12 cellular contexts compared by ENCODE assay signal in the genomic region with DNA sequence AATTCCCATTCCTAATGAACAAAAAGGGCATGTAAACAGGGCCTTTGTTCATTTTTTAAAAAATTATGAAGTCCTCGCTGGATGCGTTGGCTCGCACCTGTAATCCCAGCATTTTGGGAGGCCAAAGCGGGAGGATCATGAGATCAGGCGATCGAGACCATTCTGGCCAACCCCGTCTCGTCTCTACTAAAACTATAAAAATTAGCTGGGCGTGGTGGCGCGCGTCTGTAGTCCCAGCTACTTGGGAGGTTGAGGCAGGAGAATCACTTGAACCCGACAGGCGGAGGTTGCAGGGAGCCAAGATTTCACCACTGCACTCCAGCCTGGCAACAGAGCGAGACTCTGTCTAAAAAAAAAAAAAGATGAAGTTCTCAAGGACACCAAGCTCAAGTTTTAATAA. TPM values are rescaled to one million over a fixed set of nuclear protein-coding genes. Genes with fewer than 3 reads are reported as not detected.
DNase-seq lines count a peak whose midpoint lies in the region; ATAC-seq and TF ChIP-seq lines count a peak whose summit lies in the region.
"Not testable (repeated sequence)": the region's sequence is repeated elsewhere in the genome, so short reads cannot be mapped to it uniquely, and the experiment has no call there.
"Had no signal": no experiment of that assay in that cellular context is flagged by ENCODE, and none has a peak within 500 bp of the region (broad histone marks: within the 10 kb centered on the region; RNA-seq: fewer than 3 reads in every experiment).

No MANE protein-coding gene starts in this region.

- not testable (repeated sequence) for DNase-seq in T-helper 17 cell; dorsolateral prefrontal cortex; gastrocnemius medialis; tibial nerve (ENCODE audit: low spot score in 2 of 2)
- DNase-seq in left lobe of liver (ENCODE audit: low spot score), result peak; percentile 44

- WGBS in gastroesophageal sphincter (ENCODE audit: low coverage in 1 of 2), 2 donors, result 92 to 96% methylated on average over 9 of the region's 15 CpGs
- 95 to 97% methylated on average over 15 of the region's 15 CpGs for WGBS in tibial nerve, 2 donors

- H3K27ac ChIP-seq in dorsolateral prefrontal cortex, result peak overlapping the region in 47 of 59 donors; percentile 11 to 100 (median 100)
- H3K27ac ChIP-seq in gastroesophageal sphincter, result peak overlapping the region in 3 of 4 donors; percentile 36 to 100 (median 100)
- peak overlapping the region; percentile 98 to 100 (median 99) for H3K27ac ChIP-seq in gastrocnemius medialis
- H3K27ac ChIP-seq in tibial nerve, result peak overlapping the region in 3 of 4 donors; percentile 98 to 100 (median 99)

- H3K4me3 ChIP-seq in dorsolateral prefrontal cortex, gastroesophageal sphincter, gastrocnemius medialis, tibial nerve: not testable (repeated sequence)

- not testable (repeated sequence) for H3K9me3 ChIP-seq in T-helper 17 cell (ENCODE audit: control insufficient read depth, low read length, poor library complexity, severe bottlenecking); gastroesophageal sphincter; gastrocnemius medialis; tibial nerve

- peaks cover 29% of the 10 kb centered on the region for H3K4me1 Mint-ChIP-seq in T-helper 17 cell

- not testable (repeated sequence) for TF ChIP-seq EP300 in gastroesophageal sphincter (IDR thresholded peaks at IDR 0.05); tibial nerve (IDR thresholded peaks at IDR 0.05)

- not testable (repeated sequence) for TF ChIP-seq POLR2A in gastroesophageal sphincter (IDR thresholded peaks at IDR 0.05); gastrocnemius medialis (IDR thresholded peaks at IDR 0.05); tibial nerve (IDR thresholded peaks at IDR 0.05)

- H3K4me1 ChIP-seq in gastroesophageal sphincter, result peaks cover 0 to 47% (median 0%) of the 10 kb centered on the region in 3 donors
- peaks cover 38 to 45% of the 10 kb centered on the region in 2 donors for H3K4me1 ChIP-seq in gastrocnemius medialis
- peaks cover 0 to 48% (median 19%) of the 10 kb centered on the region in 4 donors for H3K4me1 ChIP-seq in tibial nerve

- H3K4me3 Mint-ChIP-seq in T-helper 17 cell, result not testable (repeated sequence)

- ATAC-seq in T-helper 17 cell, gastroesophageal sphincter, left lobe of liver, gastrocnemius medialis: not testable (repeated sequence)

- in situ Hi-C loops in gastrocnemius medialis (cut with MboI; ENCODE audit: low sequenced_read_pairs in 4 of 4), result loop anchor here (5.0 to 25.0 kb wide), 4 partner anchors 93 to 303 kb away; a partner anchor contains a TSS

- H3K27me3 Mint-ChIP-seq in T-helper 17 cell, result not testable (repeated sequence)

- intact Hi-C loops in dorsolateral prefrontal cortex (cut with DNase I) (loop anchor here in 1 of 2 donors (10.0 kb wide), 2 partner anchors 195 to 295 kb away; a partner anchor contains a TSS), gastrocnemius medialis (cut with DNase I; ENCODE audit: low total_unique reads) (loop anchor here (10.0 kb wide), 2 partner anchors 195 to 695 kb away; a partner anchor contains a TSS)

- H3K27me3 ChIP-seq in dorsolateral prefrontal cortex, gastroesophageal sphincter, gastrocnemius medialis, tibial nerve: not testable (repeated sequence)

- TF ChIP-seq CTCF in dorsolateral prefrontal cortex (IDR thresholded peaks at IDR 0.05 in 54 of 56, conservative IDR thresholded peaks at IDR 0.05 in 2 of 56; ENCODE audit: low read depth in 1 of 56, partially characterized antibody in 56 of 56); gastroesophageal sphincter (IDR thresholded peaks at IDR 0.05); gastrocnemius medialis (IDR thresholded peaks at IDR 0.05 in 4 of 5, conservative IDR thresholded peaks at IDR 0.05 in 1 of 5); tibial nerve (IDR thresholded peaks at IDR 0.05): not testable (repeated sequence)

- peaks cover 12% of the 10 kb centered on the region for H3K36me3 Mint-ChIP-seq in T-helper 17 cell (ENCODE audit: low read depth)

- peak overlapping the region; percentile 69 for H3K27ac Mint-ChIP-seq in T-helper 17 cell

- H3K36me3 ChIP-seq in gastroesophageal sphincter, result peaks cover 0 to 17% of the 10 kb centered on the region in 2 donors
- H3K36me3 ChIP-seq in gastrocnemius medialis, result peaks cover 0 to 21% of the 10 kb centered on the region in 2 donors
- peaks cover 0 to 18% (median 16%) of the 10 kb centered on the region in 3 donors for H3K36me3 ChIP-seq in tibial nerve

RNA-seq across cellular contexts. Expression of a gene that starts 6.4 kb away (rescaled TPM):
- total RNA-seq in T-helper 17 cell, result 100 to 1,000 TPM; 226 to 358 TPM
- total RNA-seq in dorsolateral prefrontal cortex, result 10 to 100 TPM; 41.0 to 97.0 (median 58.6) TPM
- 10 to 100 TPM; 27.8 to 47.2 (median 29.6) TPM for total RNA-seq in gastroesophageal sphincter
- total RNA-seq in left lobe of liver, result 209 TPM
- total RNA-seq in gastrocnemius medialis, result 10 to 100 TPM; 13.6 to 53.5 (median 28.2) TPM
- total RNA-seq in tibial nerve, result 100 to 1,000 TPM in 1 of 4 donors, 10 to 100 TPM in 3; 48.6 to 142 (median 81.3) TPM

RNA-seq across cellular contexts. Expression of a gene that starts 24.3 kb away (rescaled TPM):
- total RNA-seq in T-helper 17 cell (not detected), dorsolateral prefrontal cortex (10 to 100 TPM in 1 of 120 experiments, 1 to 10 TPM in 40, under 1 TPM in 79; 0.27 to 16.6 (median 0.80) TPM), gastroesophageal sphincter (under 1 TPM; 0.16 to 0.69 (median 0.36) TPM), left lobe of liver (0.08 TPM), gastrocnemius medialis (under 1 TPM in 3 of 4 donors, not detected in 1; 0.09 to 0.22 (median 0.20) TPM), tibial nerve (1 to 10 TPM in 3 of 4 donors, not detected in 1; 1.0 to 2.2 (median 1.2) TPM)
- total RNA-seq: A673; CD4-positive, alpha-beta memory T cell; Daoy; GM23248; H4; HT-29 had no signal
